ENCODE assay signal across 3 cellular contexts in genomic region chr1:248794663-248795062, GRCh38. TPM values are rescaled to one million over a fixed set of nuclear protein-coding genes. Genes with fewer than 3 reads are reported as not detected.
"Had no signal": no experiment of that assay in that cellular context is flagged by ENCODE, and none has a peak within 500 bp of the region (broad histone marks: within the 10 kb centered on the region; RNA-seq: fewer than 3 reads in every experiment).

No MANE protein-coding gene starts in this region.

RNA-seq across cellular contexts. Expression of gene LYPD8, which starts 39.1 kb away (rescaled TPM):
- total RNA-seq: PC-3, Right ventricle myocardium superior, SJSA1 had no signal
